ENCODE assay signal across 11 cellular contexts in genomic region chr22:38353701-38354100, GRCh38. TPM values are rescaled to one million over a fixed set of nuclear protein-coding genes. Genes with fewer than 3 reads are reported as not detected.
DNase-seq lines count a peak whose midpoint lies in the region; ATAC-seq and TF ChIP-seq lines count a peak whose summit lies in the region.
"Had no signal": no experiment of that assay in that cellular context is flagged by ENCODE, and none has a peak within 500 bp of the region (broad histone marks: within the 10 kb centered on the region; RNA-seq: fewer than 3 reads in every experiment).

No MANE protein-coding gene starts in this region.

- no peak for ATAC-seq in HG02623 (IDR thresholded peaks at IDR 0.05; ENCODE audit: unreplicated experiment)

- H4K20me1 ChIP-seq in SK-N-SH (ENCODE audit: insufficient read depth): no peaks in the 10 kb centered on the region

- DNase-seq in GM10248 (ENCODE audit: extremely low spot score) (peak; percentile 15), germinal center (ENCODE audit: low spot score) (peak; percentile 4), trophoblast cell (no peak), putamen (ENCODE audit: low spot score) (no peak), RPMI8226 (no peak), SK-N-SH (no peak)
- DNase-seq: NCI-H1417 treated with DMSO at 0.1 percent for 48 hours, NCI-H446 treated with DMSO at 0.1 percent for 48 hours, SW 1271 had no signal

- H3K9me2 ChIP-seq in SK-N-SH: no peaks in the 10 kb centered on the region

- no peaks in the 10 kb centered on the region for H3K79me1 ChIP-seq in trophoblast cell (ENCODE audit: low read length)

- no peak overlapping the region for H3K18ac ChIP-seq in trophoblast cell (ENCODE audit: low read length)

- TF ChIP-seq CTCF in GM10248 (IDR thresholded peaks at IDR 0.05; ENCODE audit: control extremely low read depth, extremely low read depth, low read depth, missing control alignments) (no peak), SK-N-SH (IDR thresholded peaks at IDR 0.05) (no peak)

- H3K4me1 ChIP-seq in HUES64 (ENCODE audit: insufficient read depth, low read length) (peaks cover 7% of the 10 kb centered on the region; the same call in 1 of the 2 replicates), trophoblast cell (ENCODE audit: control insufficient read depth in 1 of 2, insufficient read depth in 2 of 2, low read length in 2 of 2) (no peaks in the 10 kb centered on the region), SK-N-SH (ENCODE audit: control insufficient read depth in 1 of 2, insufficient read depth in 2 of 2, low read depth in 1 of 2, low read length in 1 of 2) (no peaks in the 10 kb centered on the region)

- no peak overlapping the region for H2AK5ac ChIP-seq in trophoblast cell (ENCODE audit: low read length)

- H3K9me3 ChIP-seq in HUES64 (ENCODE audit: insufficient read depth, low read depth, low read length) (no peaks in the 10 kb centered on the region), trophoblast cell (ENCODE audit: insufficient read depth, low read depth, low read length) (no peaks in the 10 kb centered on the region), SK-N-SH (no peaks in the 10 kb centered on the region)

- H3K4me3 ChIP-seq in HUES64 (ENCODE audit: low read length) (no peak overlapping the region), trophoblast cell (ENCODE audit: low read depth, low read length) (no peak overlapping the region), SK-N-SH (ENCODE audit: low read depth in 2 of 2, low read length in 1 of 2) (no peak overlapping the region)

- H4K91ac ChIP-seq in trophoblast cell (ENCODE audit: low read depth, low read length): no peak overlapping the region

- H2AFZ ChIP-seq in trophoblast cell (ENCODE audit: insufficient read depth, low read length, poor library complexity): no peak overlapping the region
- no peak overlapping the region for H2AFZ ChIP-seq in SK-N-SH (ENCODE audit: low read depth)

- H3K4me2 ChIP-seq in trophoblast cell (ENCODE audit: low read length) (no peak overlapping the region), SK-N-SH (no peak overlapping the region)

- peak overlapping the region; percentile 31 for H4K12ac ChIP-seq in trophoblast cell (ENCODE audit: low read depth, low read length)

- TF ChIP-seq RAD21 in SK-N-SH (IDR thresholded peaks at IDR 0.05; ENCODE audit: low read length): no peak

- no peak overlapping the region for H3K9ac ChIP-seq in HUES64 (ENCODE audit: low read depth, low read length)
- H3K9ac ChIP-seq in trophoblast cell (ENCODE audit: low read length): no peak overlapping the region
- no peak overlapping the region for H3K9ac ChIP-seq in SK-N-SH

- H3K14ac ChIP-seq in trophoblast cell (ENCODE audit: low read length): no peak overlapping the region

- H3K36me3 ChIP-seq in HUES64 (ENCODE audit: insufficient read depth, low read length): peaks cover 10% of the 10 kb centered on the region
- H3K36me3 ChIP-seq in trophoblast cell (ENCODE audit: control insufficient read depth in 1 of 2, insufficient read depth in 2 of 2, low read length in 2 of 2): peaks cover 16 to 24% of the 10 kb centered on the region in 2 experiments
- H3K36me3 ChIP-seq in SK-N-SH (replicated peaks in 1 of 2; ENCODE audit: control insufficient read depth in 1 of 2, insufficient read depth in 2 of 2, low read length in 1 of 2): no peaks in the 10 kb centered on the region

- H3K23ac ChIP-seq in trophoblast cell (ENCODE audit: low read length): no peak overlapping the region

- H3K79me2 ChIP-seq in trophoblast cell (ENCODE audit: control insufficient read depth, insufficient read depth, low read length, poor library complexity) (no peaks in the 10 kb centered on the region), SK-N-SH (ENCODE audit: insufficient read depth) (no peaks in the 10 kb centered on the region)

- 79% methylated on average over 10 of the region's 10 CpGs for WGBS in HUES64
- WGBS in trophoblast cell (ENCODE audit: extremely low coverage, insufficient coverage, insufficient read length): no CpG with 5 or more reads among the region's 10 CpGs
- WGBS in SK-N-SH (ENCODE audit: low lambda C conversion rate): 92% methylated on average over 2 of the region's 10 CpGs

- no peak overlapping the region for H2BK120ac ChIP-seq in trophoblast cell (ENCODE audit: insufficient read depth, low read length, poor library complexity)

- POLR2A ChIA-PET in GM10248 (lab: Yijun Ruan, JAX) (no interaction called here), SK-N-SH (lab: Yijun Ruan, JAX) (no interaction called here)

- no peak overlapping the region for H2BK12ac ChIP-seq in trophoblast cell (ENCODE audit: low read length)

- H3F3A ChIP-seq in SK-N-SH (replicated peaks; ENCODE audit: insufficient read depth): no peaks in the 10 kb centered on the region

- no peaks in the 10 kb centered on the region for H3K27me3 ChIP-seq in HUES64 (ENCODE audit: insufficient read depth, low read length)
- no peaks in the 10 kb centered on the region for H3K27me3 ChIP-seq in trophoblast cell (ENCODE audit: insufficient read depth, low read length)
- H3K27me3 ChIP-seq in SK-N-SH (ENCODE audit: insufficient read depth): no peaks in the 10 kb centered on the region

- no peak for TF ChIP-seq EP300 in SK-N-SH (IDR thresholded peaks at IDR 0.05; ENCODE audit: borderline replicate concordance in 1 of 2, low read depth in 1 of 2, low read length in 1 of 2)

- H3K27ac ChIP-seq in HUES64 (ENCODE audit: low read depth, low read length): peak overlapping the region; percentile 31; the same call in 1 of the 2 replicates
- no peak overlapping the region for H3K27ac ChIP-seq in trophoblast cell (ENCODE audit: low read depth, low read length)
- no peak overlapping the region for H3K27ac ChIP-seq in SK-N-SH (ENCODE audit: low read depth in 2 of 2, low read length in 1 of 2)

- no peak overlapping the region for H4K8ac ChIP-seq in trophoblast cell (ENCODE audit: low read depth, low read length)

- no peak overlapping the region for H2BK5ac ChIP-seq in trophoblast cell (ENCODE audit: low read depth, low read length, poor library complexity)

- CTCF ChIA-PET in GM10248 (lab: Yijun Ruan, JAX) (interaction anchor here (0.6 to 1.7 kb wide), 8 partner anchors 12 to 388 kb away, joined by 3 to 12 read pairs (median 4); no protein-coding TSS in a partner anchor), SK-N-SH (lab: Yijun Ruan, JAX) (interaction anchor here (0.7 to 5.4 kb wide), 2 partner anchors 30 to 302 kb away, joined by 3 to 19 read pairs; no protein-coding TSS in a partner anchor)

- no peak overlapping the region for H3K4ac ChIP-seq in trophoblast cell (ENCODE audit: low read depth, low read length)

TF ChIP-seq in SK-N-SH, 30 proteins besides CTCF, POLR2A, EP300 and RAD21 (continues in another document):
- TF ChIP-seq YY1 (IDR thresholded peaks at IDR 0.05; ENCODE audit: low read depth) (no peak), MXI1 (IDR thresholded peaks at IDR 0.05; ENCODE audit: low read depth, low read length) (no peak), SMC3 (IDR thresholded peaks at IDR 0.05; ENCODE audit: low read depth, low read length) (no peak), REST (IDR thresholded peaks at IDR 0.05; ENCODE audit: low read depth, low read length) (no peak), USF2 (IDR thresholded peaks at IDR 0.05; ENCODE audit: borderline replicate concordance, low read depth, low read length) (no peak)

RNA-seq across cellular contexts. Expression of gene CSNK1E, which starts 36.5 kb away (rescaled TPM):
- polyA plus RNA-seq in HUES64 (2013, experiment 1 of 2): 92.5 TPM
- polyA plus RNA-seq in HUES64 (2013, experiment 2 of 2): 101 TPM
- 172 and 176 TPM in 2 replicates for polyA plus RNA-seq in trophoblast cell (2013)
- 126 and 130 TPM in 2 replicates for polyA plus RNA-seq in SK-N-SH (2012; rRNA removed)
- polyA plus RNA-seq in SK-N-SH (2012; cell fraction: cytosol; rRNA removed): 57.8 and 84.5 TPM in 2 replicates
- polyA plus RNA-seq in SK-N-SH (2012; cell fraction: nucleus; rRNA removed): 236 and 305 TPM in 2 replicates

Comparison
In these comparisons a context has a peak if more than half of its experiments do, and no peak if none do; other contexts are left out.
1. DNase-seq: peak in GM10248 (single experiment) and germinal center (single experiment); none in trophoblast cell (0 of 2), putamen (single experiment), RPMI8226 (single experiment) and SK-N-SH (single experiment).